Comparison of ENCODE assay signal across 1 cellular context in the genomic region with DNA sequence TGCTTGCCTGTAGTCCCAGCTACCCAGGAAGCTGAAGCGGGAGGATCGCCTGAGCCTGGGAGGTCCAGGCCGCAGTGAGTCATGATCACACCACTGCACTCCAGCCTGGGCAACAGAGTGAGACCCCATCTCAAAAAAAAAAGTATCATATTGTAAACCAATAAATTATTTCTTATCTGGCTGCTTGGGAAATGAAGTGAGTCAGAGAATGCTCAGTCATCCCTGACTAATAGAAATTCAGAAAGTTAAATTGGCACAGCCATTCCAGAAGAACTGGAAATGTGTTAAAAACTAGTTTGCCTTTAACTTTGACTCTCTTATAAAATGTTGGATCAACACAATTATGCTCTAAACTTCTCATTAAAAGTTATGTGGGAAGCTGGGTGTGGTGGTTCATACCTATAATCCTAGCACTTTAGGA.
TF ChIP-seq lines count a peak whose summit lies in the region.

No MANE protein-coding gene starts in this region.

TF ChIP-seq in SK-N-SH treated with all-trans-retinoic acid at 6 μM for 48 hours, 23 proteins besides CTCF, POLR2A, EP300 and RAD21 (continued from another document):
- TF ChIP-seq, protein P1, sequence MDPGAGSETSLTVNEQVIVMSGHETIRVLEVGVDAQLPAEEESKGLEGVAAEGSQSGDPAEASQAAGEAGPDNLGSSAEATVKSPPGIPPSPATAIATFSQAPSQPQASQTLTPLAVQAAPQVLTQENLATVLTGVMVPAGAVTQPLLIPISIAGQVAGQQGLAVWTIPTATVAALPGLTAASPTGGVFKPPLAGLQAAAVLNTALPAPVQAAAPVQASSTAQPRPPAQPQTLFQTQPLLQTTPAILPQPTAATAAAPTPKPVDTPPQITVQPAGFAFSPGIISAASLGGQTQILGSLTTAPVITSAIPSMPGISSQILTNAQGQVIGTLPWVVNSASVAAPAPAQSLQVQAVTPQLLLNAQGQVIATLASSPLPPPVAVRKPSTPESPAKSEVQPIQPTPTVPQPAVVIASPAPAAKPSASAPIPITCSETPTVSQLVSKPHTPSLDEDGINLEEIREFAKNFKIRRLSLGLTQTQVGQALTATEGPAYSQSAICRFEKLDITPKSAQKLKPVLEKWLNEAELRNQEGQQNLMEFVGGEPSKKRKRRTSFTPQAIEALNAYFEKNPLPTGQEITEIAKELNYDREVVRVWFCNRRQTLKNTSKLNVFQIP (CRISPR knock-in tag; IDR thresholded peaks at IDR 0.05; ENCODE audit: borderline replicate concordance, low read depth), result no peak
- no peak for TF ChIP-seq OSR1 (CRISPR knock-in tag; IDR thresholded peaks at IDR 0.05)
- no peak for TF ChIP-seq RARB (CRISPR knock-in tag; IDR thresholded peaks at IDR 0.05)
- TF ChIP-seq, protein P2, sequence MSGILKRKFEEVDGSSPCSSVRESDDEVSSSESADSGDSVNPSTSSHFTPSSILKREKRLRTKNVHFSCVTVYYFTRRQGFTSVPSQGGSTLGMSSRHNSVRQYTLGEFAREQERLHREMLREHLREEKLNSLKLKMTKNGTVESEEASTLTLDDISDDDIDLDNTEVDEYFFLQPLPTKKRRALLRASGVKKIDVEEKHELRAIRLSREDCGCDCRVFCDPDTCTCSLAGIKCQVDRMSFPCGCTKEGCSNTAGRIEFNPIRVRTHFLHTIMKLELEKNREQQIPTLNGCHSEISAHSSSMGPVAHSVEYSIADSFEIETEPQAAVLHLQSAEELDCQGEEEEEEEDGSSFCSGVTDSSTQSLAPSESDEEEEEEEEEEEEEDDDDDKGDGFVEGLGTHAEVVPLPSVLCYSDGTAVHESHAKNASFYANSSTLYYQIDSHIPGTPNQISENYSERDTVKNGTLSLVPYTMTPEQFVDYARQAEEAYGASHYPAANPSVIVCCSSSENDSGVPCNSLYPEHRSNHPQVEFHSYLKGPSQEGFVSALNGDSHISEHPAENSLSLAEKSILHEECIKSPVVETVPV (CRISPR knock-in tag; IDR thresholded peaks at IDR 0.05), result no peak
- no peak for TF ChIP-seq TCF4 (CRISPR knock-in tag; IDR thresholded peaks at IDR 0.05; ENCODE audit: borderline replicate concordance)
